ENCODE assay signal across 16 cellular contexts in the genomic region with DNA sequence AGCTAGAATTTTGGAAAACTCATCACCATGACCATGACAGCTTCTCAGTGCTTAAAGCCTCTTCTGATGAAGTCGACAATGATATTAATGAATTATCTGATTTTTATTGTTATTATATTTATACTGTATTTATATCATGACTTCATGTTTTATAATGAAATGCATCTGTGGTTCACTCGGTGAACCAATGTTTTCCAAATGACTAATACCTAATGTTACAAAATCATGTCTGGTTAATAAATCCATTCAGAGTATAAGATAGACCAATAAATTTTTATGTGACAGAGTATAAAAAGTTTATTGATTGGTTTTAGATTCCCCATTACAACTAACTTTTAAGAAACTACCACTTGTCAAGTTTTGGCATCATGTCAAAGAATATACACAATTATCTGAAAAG.
A peak's percentile ranks its signal among the peaks of the same experiment; 100 is the strongest.
DNase-seq lines count a peak whose midpoint lies in the region; ATAC-seq, FAIRE-seq and TF ChIP-seq lines count a peak whose summit lies in the region.
"Had no signal": no experiment of that assay in that cellular context is flagged by ENCODE, and none has a peak within 500 bp of the region (broad histone marks: within the 10 kb centered on the region; RNA-seq: fewer than 3 reads in every experiment).

No MANE protein-coding gene starts in this region.

- TF ChIP-seq POLR2A in IMR-90 (IDR thresholded peaks at IDR 0.05; ENCODE audit: low read depth, low read length): no peak

- no peak overlapping the region for H2BK20ac ChIP-seq in IMR-90 (ENCODE audit: low read depth, low read length)

- H3K14ac ChIP-seq in IMR-90 (replicated peaks; ENCODE audit: low read depth, low read length) (no peak overlapping the region), mesenchymal stem cell (ENCODE audit: low read length in 2 of 2) (no peak overlapping the region)

- H4K5ac ChIP-seq in IMR-90 (ENCODE audit: low read depth, low read length): no peak overlapping the region

- H2AFZ ChIP-seq in IMR-90 (replicated peaks; ENCODE audit: low read length, poor library complexity): no peak overlapping the region
- H2AFZ ChIP-seq in mesenchymal stem cell (ENCODE audit: low read depth, low read length): no peak overlapping the region

- no peak overlapping the region for H2BK120ac ChIP-seq in IMR-90 (ENCODE audit: low read depth, low read length)
- no peak overlapping the region for H2BK120ac ChIP-seq in mesenchymal stem cell (ENCODE audit: low read depth, low read length)

- no peak overlapping the region for H2BK12ac ChIP-seq in mesenchymal stem cell (ENCODE audit: low read length in 2 of 2)

- peak; percentile 8 for DNase-seq in AG09309 (ENCODE audit: low read depth)
- DNase-seq in IMR-90: peak; percentile 5
- DNase-seq in epithelial cell of esophagus (ENCODE audit: low read depth): peak; percentile 61
- no peak for DNase-seq in mesenchymal stem cell
- no peak for DNase-seq in stimulated activated naive CD4-positive, alpha-beta T cell (lab: John Stamatoyannopoulos, UW)
- DNase-seq in kidney: no peak
- DNase-seq: Calu3; CD4-positive, CD25-positive, alpha-beta regulatory T cell; GOT3; Karpas-422; NCI-H2029; NCI-H2171 treated with DMSO at 0.1 percent for 48 hours; NCI-H510A had no signal

- H4K20me1 ChIP-seq in IMR-90 (ENCODE audit: insufficient read depth, low read length): no peaks in the 10 kb centered on the region

- TF ChIP-seq RAD21 in IMR-90 (IDR thresholded peaks at IDR 0.05; ENCODE audit: low read length): no peak

- H3K56ac ChIP-seq in IMR-90 (ENCODE audit: extremely low read depth, insufficient read depth, low read length): no peak overlapping the region

- no peak for ATAC-seq in IMR-90 (ENCODE audit: low read depth)
- ATAC-seq in GM19455 (IDR thresholded peaks at IDR 0.05; ENCODE audit: unreplicated experiment): no peak
- ATAC-seq: A549 had no signal

- no peak overlapping the region for H3K9ac ChIP-seq in IMR-90 (ENCODE audit: low read depth, low read length)
- peak overlapping the region; percentile 23 for H3K9ac ChIP-seq in mesenchymal stem cell (ENCODE audit: low read length)
- no peak overlapping the region for H3K9ac ChIP-seq in kidney (ENCODE audit: low read length in 2 of 2)

- H3K27me3 ChIP-seq in IMR-90 (ENCODE audit: control insufficient read depth, insufficient read depth, low read length): peaks cover 10% of the 10 kb centered on the region
- peaks cover 0 to 7% of the 10 kb centered on the region in 2 experiments for H3K27me3 ChIP-seq in mesenchymal stem cell (ENCODE audit: control insufficient read depth in 1 of 2, insufficient read depth in 1 of 2, low read length in 2 of 2)

- H3K79me1 ChIP-seq in IMR-90 (ENCODE audit: low read depth in 1 of 2, low read length in 2 of 2): no peaks in the 10 kb centered on the region
- H3K79me1 ChIP-seq in mesenchymal stem cell (replicated peaks; ENCODE audit: low read length, poor library complexity, severe bottlenecking): no peaks in the 10 kb centered on the region

- CTCF ChIA-PET in IMR-90 (lab: Yijun Ruan, JAX): no interaction called here

- no peak overlapping the region for H2AK9ac ChIP-seq in IMR-90 (replicated peaks; ENCODE audit: low read depth, low read length, poor library complexity)

- in situ Hi-C loops in IMR-90 (cut with MboI; ENCODE audit: low sequenced_read_pairs): no loop called here

- no peak for FAIRE-seq in kidney (lab: Jason Lieb, UNC)
- FAIRE-seq: A549, GM12891 had no signal

- H2BK15ac ChIP-seq in IMR-90 (ENCODE audit: low read depth, low read length) (no peak overlapping the region), mesenchymal stem cell (ENCODE audit: low read depth, poor library complexity, severe bottlenecking) (no peak overlapping the region)

- H3K18ac ChIP-seq in IMR-90 (ENCODE audit: low read depth, low read length) (no peak overlapping the region), mesenchymal stem cell (ENCODE audit: low read depth in 1 of 2, low read length in 2 of 2) (no peak overlapping the region)

- H3K9me1 ChIP-seq in IMR-90 (ENCODE audit: insufficient read depth, low read length): no peaks in the 10 kb centered on the region

- intact Hi-C loops in IMR-90 (cut with micrococcal nuclease): no loop called here
- intact Hi-C loops in kidney (cut with DNase I): no loop called here

- POLR2A ChIA-PET in IMR-90 (lab: Charles Lee; ENCODE audit: unreplicated experiment): no interaction called here

- no peaks in the 10 kb centered on the region for H3K9me3 ChIP-seq in IMR-90 (ENCODE audit: control insufficient read depth, insufficient read depth, low read length)
- no peaks in the 10 kb centered on the region for H3K9me3 ChIP-seq in mesenchymal stem cell (ENCODE audit: control insufficient read depth, low read length)
- no peaks in the 10 kb centered on the region for H3K9me3 ChIP-seq in kidney (ENCODE audit: control insufficient read depth in 1 of 2, low read length in 2 of 2)
- H3K9me3 ChIP-seq: A549 had no signal

- no peak for TF ChIP-seq CTCF in AG09309 (IDR thresholded peaks at IDR 0.05; ENCODE audit: control insufficient read depth, insufficient read depth, low read depth, low read length, missing control alignments)
- TF ChIP-seq CTCF in IMR-90 (conservative IDR thresholded peaks at IDR 0.05; ENCODE audit: low read depth, low read length): no peak
- no peak for TF ChIP-seq CTCF in epithelial cell of esophagus (IDR thresholded peaks at IDR 0.05; ENCODE audit: insufficient read depth, low read depth, low read length, missing control alignments)
- no peak for TF ChIP-seq CTCF in kidney (IDR thresholded peaks at IDR 0.05; ENCODE audit: borderline replicate concordance, extremely low read depth, insufficient read depth)

- H3K4me3 ChIP-seq in AG09309 (ENCODE audit: control insufficient read depth, low read depth, low read length) (no peak overlapping the region), IMR-90 (ENCODE audit: insufficient read depth, low read depth, low read length) (no peak overlapping the region), epithelial cell of esophagus (ENCODE audit: low read length) (no peak overlapping the region), mesenchymal stem cell (ENCODE audit: insufficient read depth in 1 of 2, low read depth in 1 of 2, low read length in 2 of 2) (no peak overlapping the region), kidney (ENCODE audit: low read length in 2 of 2) (no peak overlapping the region)
- H3K4me3 ChIP-seq: A549 had no signal

- H2BK5ac ChIP-seq in IMR-90 (ENCODE audit: low read depth, low read length, poor library complexity, severe bottlenecking): no peak overlapping the region
- no peak overlapping the region for H2BK5ac ChIP-seq in mesenchymal stem cell (ENCODE audit: low read depth, low read length, poor library complexity, severe bottlenecking)

- H3K4me1 ChIP-seq in IMR-90 (ENCODE audit: control insufficient read depth, insufficient read depth, low read length): no peaks in the 10 kb centered on the region
- no peaks in the 10 kb centered on the region for H3K4me1 ChIP-seq in mesenchymal stem cell (ENCODE audit: control insufficient read depth, insufficient read depth, low read depth, low read length)
- H3K4me1 ChIP-seq in kidney (ENCODE audit: control insufficient read depth in 1 of 2, insufficient read depth in 1 of 2, low read depth in 1 of 2, low read length in 2 of 2): no peaks in the 10 kb centered on the region
- H3K4me1 ChIP-seq: A549 had no signal

- no peak overlapping the region for H3K4ac ChIP-seq in IMR-90 (ENCODE audit: low read depth, low read length)
- H3K4ac ChIP-seq in mesenchymal stem cell (ENCODE audit: low read depth in 1 of 2, low read length in 2 of 2): no peak overlapping the region

- H3K36me3 ChIP-seq in IMR-90 (ENCODE audit: control insufficient read depth, insufficient read depth, low read length) (no peaks in the 10 kb centered on the region), mesenchymal stem cell (ENCODE audit: control insufficient read depth in 1 of 2, insufficient read depth in 2 of 2, low read depth in 1 of 2, low read length in 2 of 2) (no peaks in the 10 kb centered on the region), kidney (ENCODE audit: control insufficient read depth in 1 of 2, insufficient read depth in 2 of 2, low read length in 2 of 2) (no peaks in the 10 kb centered on the region)

- no peak overlapping the region for H3K23ac ChIP-seq in IMR-90 (ENCODE audit: low read depth, low read length)
- no peak overlapping the region for H3K23ac ChIP-seq in mesenchymal stem cell (ENCODE audit: low read length in 2 of 2)

- H4K8ac ChIP-seq in IMR-90 (ENCODE audit: low read depth in 2 of 2, low read length in 2 of 2): no peak overlapping the region
- no peak overlapping the region for H4K8ac ChIP-seq in mesenchymal stem cell (ENCODE audit: low read length)

- no peak overlapping the region for H3K27ac ChIP-seq in IMR-90 (ENCODE audit: insufficient read depth, low read length)
- no peak overlapping the region for H3K27ac ChIP-seq in mesenchymal stem cell (ENCODE audit: low read length, poor library complexity, severe bottlenecking)
- H3K27ac ChIP-seq in kidney (ENCODE audit: low read depth in 2 of 2, low read length in 2 of 2): no peak overlapping the region
- H3K27ac ChIP-seq: A549 had no signal

- no peak overlapping the region for H3K4me2 ChIP-seq in IMR-90 (ENCODE audit: low read depth, low read length)
- H3K4me2 ChIP-seq in mesenchymal stem cell (ENCODE audit: low read length, poor library complexity, severe bottlenecking): no peak overlapping the region
- H3K4me2 ChIP-seq: A549 had no signal

- no peak overlapping the region for H2AK5ac ChIP-seq in IMR-90 (ENCODE audit: low read depth, low read length)
- no peak overlapping the region for H2AK5ac ChIP-seq in mesenchymal stem cell (ENCODE audit: low read length, severe bottlenecking)

- dilution Hi-C loops in IMR-90 (cut with HindIII; ENCODE audit: low sequenced_read_pairs, unreplicated experiment): no loop called here

- no TSS peak for BruUV-seq in IMR-90 (replicated peaks; lab: Mats Ljungman, UMichigan)

- H4K91ac ChIP-seq in IMR-90 (ENCODE audit: insufficient read depth, low read depth, low read length): no peak overlapping the region
- H4K91ac ChIP-seq in mesenchymal stem cell (ENCODE audit: low read length): no peak overlapping the region

- no CpG with 5 or more reads among the region's 2 CpGs for WGBS in IMR-90 (ENCODE audit: extremely low coverage in 2 of 2, insufficient read length in 1 of 2), 2 experiments
- WGBS in mesenchymal stem cell: no CpG with 5 or more reads among the region's 2 CpGs

TF ChIP-seq in IMR-90, 13 proteins besides CTCF, POLR2A, EP300 and RAD21:
- TF ChIP-seq, protein P1, sequence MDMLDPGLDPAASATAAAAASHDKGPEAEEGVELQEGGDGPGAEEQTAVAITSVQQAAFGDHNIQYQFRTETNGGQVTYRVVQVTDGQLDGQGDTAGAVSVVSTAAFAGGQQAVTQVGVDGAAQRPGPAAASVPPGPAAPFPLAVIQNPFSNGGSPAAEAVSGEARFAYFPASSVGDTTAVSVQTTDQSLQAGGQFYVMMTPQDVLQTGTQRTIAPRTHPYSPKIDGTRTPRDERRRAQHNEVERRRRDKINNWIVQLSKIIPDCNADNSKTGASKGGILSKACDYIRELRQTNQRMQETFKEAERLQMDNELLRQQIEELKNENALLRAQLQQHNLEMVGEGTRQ (IDR thresholded peaks at IDR 0.05; ENCODE audit: low read depth, low read length): no peak
- TF ChIP-seq FOS (IDR thresholded peaks at IDR 0.05; ENCODE audit: low read depth, low read length): no peak

Comparison
In these comparisons a context has a peak if more than half of its experiments do, and no peak if none do; other contexts are left out.
1. DNase-seq: peak in AG09309 (single experiment), IMR-90 (single experiment) and epithelial cell of esophagus (single experiment); none in mesenchymal stem cell (single experiment), stimulated activated naive CD4-positive, alpha-beta T cell (0 of 6) and kidney (single experiment).